ENCODE assay signal across 9 cellular contexts in genomic region chr16:28414530-28414929, GRCh38. TPM values are rescaled to one million over a fixed set of nuclear protein-coding genes. Genes with fewer than 3 reads are reported as not detected.
"Had no signal": no experiment of that assay in that cellular context is flagged by ENCODE, and none has a peak within 500 bp of the region (broad histone marks: within the 10 kb centered on the region; RNA-seq: fewer than 3 reads in every experiment).

No MANE protein-coding gene starts in this region.

RNA-seq across cellular contexts. Expression of gene NPIPB7, which starts 57.6 kb away (rescaled TPM):
- total RNA-seq: hepatocyte, kidney, left cardiac atrium, left ventricle myocardium inferior, mammary epithelial cell, pancreas, prostate gland, right lobe of liver, tibial nerve had no signal
- polyA plus RNA-seq: hepatocyte, mammary epithelial cell, pancreas had no signal
